ENCODE assay signal across 13 cellular contexts in genomic region chr6:39568896-39569295, GRCh38.
A peak's percentile ranks its signal among the peaks of the same experiment; 100 is the strongest.
DNase-seq lines count a peak whose midpoint lies in the region; ATAC-seq and TF ChIP-seq lines count a peak whose summit lies in the region.
"Had no signal": no experiment of that assay in that cellular context is flagged by ENCODE, and none has a peak within 500 bp of the region (broad histone marks: within the 10 kb centered on the region; RNA-seq: fewer than 3 reads in every experiment).

No MANE protein-coding gene starts in this region.

- no peaks in the 10 kb centered on the region for H3K27me3 ChIP-seq in right cardiac atrium (ENCODE audit: control insufficient read depth, insufficient read depth)
- H3K27me3 ChIP-seq: BE2C had no signal

- no peak for ATAC-seq in right cardiac atrium
- ATAC-seq in left colon: no peak
- ATAC-seq in GM19463 (IDR thresholded peaks at IDR 0.05; ENCODE audit: unreplicated experiment): no peak
- ATAC-seq: activated T-helper 17 cell treated with anti-CD3 and anti-CD28 coated beads, Interleukin-2, amount 50 U/mL, for 72 hours had no signal

- no peaks in the 10 kb centered on the region for H3K4me1 ChIP-seq in right cardiac atrium (ENCODE audit: control insufficient read depth, insufficient read depth, low read length)
- H3K4me1 ChIP-seq: BE2C had no signal

- no peak overlapping the region for H3K4me3 ChIP-seq in choroid plexus epithelial cell (ENCODE audit: low read depth, low read length)
- no peak overlapping the region for H3K4me3 ChIP-seq in right cardiac atrium (ENCODE audit: low read length)

- DNase-seq in AG20443 (ENCODE audit: low spot score) (peak; percentile 62), LHCN-M2 (ENCODE audit: low read depth) (peak; percentile 3), choroid plexus epithelial cell (ENCODE audit: low read depth) (peak; percentile 84), kidney tubule cell (ENCODE audit: low spot score) (peak; percentile 49), right cardiac atrium (no peak), left colon (no peak), HCEC 1CT (no peak)
- DNase-seq: anterior cingulate cortex, BE2C, H7, NCI-H1105 treated with DMSO at 0.1 percent for 48 hours had no signal

- no peak overlapping the region for H3K27ac ChIP-seq in right cardiac atrium (ENCODE audit: low read length)

- TF ChIP-seq CTCF in choroid plexus epithelial cell (conservative IDR thresholded peaks at IDR 0.05; ENCODE audit: low read depth, low read length): no peak

- H3K9me3 ChIP-seq in right cardiac atrium (ENCODE audit: control insufficient read depth, low read length): no peaks in the 10 kb centered on the region
- H3K9me3 ChIP-seq: BE2C had no signal

- WGBS in right cardiac atrium: 41% methylated on average over 1 of the region's 1 CpG

- intact Hi-C loops in right cardiac atrium (cut with DNase I): no loop called here
- intact Hi-C loops in left colon (cut with DNase I, micrococcal nuclease): no loop called here

Comparison
In these comparisons a context has a peak if more than half of its experiments do, and no peak if none do; other contexts are left out.
1. DNase-seq: peak in AG20443 (single experiment), LHCN-M2 (single experiment), choroid plexus epithelial cell (single experiment) and kidney tubule cell (single experiment); none in right cardiac atrium (0 of 3), left colon (0 of 2) and HCEC 1CT (single experiment).